ENCODE assay signal across 21 cellular contexts in the genomic region with DNA sequence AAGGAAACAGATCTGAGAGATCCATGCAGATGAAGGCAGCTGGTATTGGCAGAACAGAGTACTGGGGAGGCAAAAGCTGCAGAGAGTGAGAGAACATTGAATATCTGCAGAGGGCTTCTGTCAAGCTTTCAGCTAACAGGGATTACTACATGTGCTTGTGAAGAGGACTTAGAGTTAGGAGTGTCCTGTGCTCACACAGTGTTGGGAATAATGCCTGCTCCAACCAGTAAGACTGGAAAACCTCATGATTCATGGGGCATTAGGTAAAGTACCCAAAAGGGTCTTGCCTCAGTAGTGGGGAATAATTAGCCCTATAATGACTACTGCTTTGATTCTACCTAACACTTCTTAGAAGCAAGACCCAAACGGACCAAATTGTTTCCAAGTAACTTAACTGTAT.
DNase-seq lines count a peak whose midpoint lies in the region; ATAC-seq and TF ChIP-seq lines count a peak whose summit lies in the region.
"Had no signal": no experiment of that assay in that cellular context is flagged by ENCODE, and none has a peak within 500 bp of the region (broad histone marks: within the 10 kb centered on the region; RNA-seq: fewer than 3 reads in every experiment).

No MANE protein-coding gene starts in this region.

- no peak for TF ChIP-seq CTCF in OCI-LY3 (IDR thresholded peaks at IDR 0.05; ENCODE audit: low read depth, low read length)

- H3K14ac ChIP-seq in neuronal stem cell (ENCODE audit: low read length), result no peak overlapping the region

- H3K36me3 Mint-ChIP-seq in immature natural killer cell, result no peaks in the 10 kb centered on the region

- H2BK5ac ChIP-seq in neuronal stem cell (ENCODE audit: low read length), result no peak overlapping the region

- H3K27me3 Mint-ChIP-seq in immature natural killer cell (ENCODE audit: low read depth in 3 of 3), result no peaks in the 10 kb centered on the region

- no peak overlapping the region for H3K23ac ChIP-seq in neuronal stem cell (ENCODE audit: low read depth, low read length, poor library complexity)

- peaks cover 22% of the 10 kb centered on the region for H3K4me1 ChIP-seq in OCI-LY3 (ENCODE audit: low read length)
- no peaks in the 10 kb centered on the region for H3K4me1 ChIP-seq in esophagus (ENCODE audit: control insufficient read depth in 2 of 2, insufficient read depth in 2 of 2, low read length in 1 of 2)
- H3K4me1 ChIP-seq in neuronal stem cell (ENCODE audit: control insufficient read depth in 2 of 2, insufficient read depth in 1 of 2, low read depth in 1 of 2, low read length in 2 of 2), result peaks cover 0 to 8% of the 10 kb centered on the region in 2 donors
- H3K4me1 ChIP-seq: SJCRH30 had no signal

- no peaks in the 10 kb centered on the region for H3K79me2 ChIP-seq in OCI-LY3 (ENCODE audit: low read length)

- no peak overlapping the region for H2BK15ac ChIP-seq in neuronal stem cell (ENCODE audit: low read length)

- ATAC-seq in HG03565 (IDR thresholded peaks at IDR 0.05; ENCODE audit: unreplicated experiment) (no peak), HG03442 (IDR thresholded peaks at IDR 0.05; ENCODE audit: unreplicated experiment) (no peak)
- ATAC-seq: HepG2, Right ventricle myocardium inferior had no signal

- H3K9me3 ChIP-seq in OCI-LY3 (ENCODE audit: insufficient read depth, low read length), result peaks cover 9% of the 10 kb centered on the region
- no peaks in the 10 kb centered on the region for H3K9me3 ChIP-seq in esophagus (ENCODE audit: control insufficient read depth in 2 of 2, insufficient read depth in 1 of 2, low read depth in 1 of 2, low read length in 1 of 2)
- H3K9me3 ChIP-seq in neuronal stem cell (replicated peaks in 1 of 2; ENCODE audit: control insufficient read depth in 2 of 2, insufficient read depth in 1 of 2, low read depth in 1 of 2, low read length in 2 of 2), result no peaks in the 10 kb centered on the region
- H3K9me3 ChIP-seq: SJCRH30 had no signal

- H3K4me2 ChIP-seq in OCI-LY3 (ENCODE audit: low read length), result no peak overlapping the region
- H3K4me2 ChIP-seq in neuronal stem cell (ENCODE audit: insufficient read depth, low read length, poor library complexity, severe bottlenecking), result no peak overlapping the region
- H3K4me2 ChIP-seq: PC-9 had no signal

- H3K9ac ChIP-seq in OCI-LY3 (ENCODE audit: low read length) (no peak overlapping the region), neuronal stem cell (ENCODE audit: low read depth, low read length, poor library complexity) (no peak overlapping the region)

- H2BK12ac ChIP-seq in neuronal stem cell (ENCODE audit: low read length), result no peak overlapping the region

- no peaks in the 10 kb centered on the region for H3K79me1 ChIP-seq in neuronal stem cell (ENCODE audit: low read depth, low read length)

- no peak overlapping the region for H2BK120ac ChIP-seq in neuronal stem cell (ENCODE audit: low read depth, low read length)

- WGBS in esophagus, 2 donors, result 46 to 62% methylated on average over 1 of the region's 1 CpG
- WGBS in neuronal stem cell (ENCODE audit: extremely low coverage in 2 of 2, insufficient read length in 2 of 2, insufficient replicate concordance in 1 of 2), 2 donors, result no CpG with 5 or more reads among the region's 1 CpG

- H3K27ac Mint-ChIP-seq in immature natural killer cell, result no peak overlapping the region

- no peak overlapping the region for H3K4ac ChIP-seq in neuronal stem cell (ENCODE audit: low read length)

- peak overlapping the region; percentile 12; the same call in 1 of the 2 replicates for H2AFZ ChIP-seq in OCI-LY3 (ENCODE audit: low read depth, low read length)
- peak overlapping the region; percentile 35 for H2AFZ ChIP-seq in neuronal stem cell (ENCODE audit: low read length)
- H2AFZ ChIP-seq: PC-9 had no signal

- H3K27me3 ChIP-seq in OCI-LY3 (ENCODE audit: low read depth, low read length), result no peaks in the 10 kb centered on the region
- H3K27me3 ChIP-seq in esophagus (ENCODE audit: control insufficient read depth in 1 of 2, insufficient read depth in 2 of 2, low read length in 2 of 2), result no peaks in the 10 kb centered on the region
- H3K27me3 ChIP-seq in neuronal stem cell (ENCODE audit: control insufficient read depth in 3 of 3, insufficient read depth in 3 of 3, low read depth in 1 of 3, low read length in 3 of 3), result no peaks in the 10 kb centered on the region

- H4K20me1 ChIP-seq in OCI-LY3 (ENCODE audit: insufficient read depth, low read length), result no peaks in the 10 kb centered on the region

- DNase-seq in Ammon's horn (ENCODE audit: low spot score) (peak; percentile 8), neuronal stem cell (ENCODE audit: low spot score) (no peak), immature natural killer cell (no peak)
- DNase-seq: ACHN; Calu3; DMS153; DND-41; Karpas-422; NCI-H1092 treated with DMSO at 0.1 percent for 48 hours; NCI-H1436; NCI-H187; NCI-H2081 treated with DMSO at 0.1 percent for 48 hours; NK-92 treated with Interleukin-12 subunit alpha and Interleukin-12 subunit beta, amount 100 ng/mL, for 24 hours; SJCRH30 had no signal

- H3K4me3 ChIP-seq in OCI-LY3 (ENCODE audit: low read length) (no peak overlapping the region), esophagus (ENCODE audit: low read depth in 1 of 2, low read length in 2 of 2) (no peak overlapping the region), neuronal stem cell (ENCODE audit: low read length in 2 of 2) (no peak overlapping the region)
- H3K4me3 ChIP-seq: PC-9, SJCRH30 had no signal

- H3K27ac ChIP-seq in OCI-LY3 (ENCODE audit: low read length) (no peak overlapping the region), esophagus (ENCODE audit: low read depth in 2 of 2, low read length in 1 of 2) (peak overlapping the region; percentile 55 to 63), neuronal stem cell (replicated peaks; ENCODE audit: low read length) (no peak overlapping the region)
- H3K27ac ChIP-seq: PC-9, SJCRH30 had no signal

- no peak overlapping the region for H3K18ac ChIP-seq in neuronal stem cell (ENCODE audit: low read length)

- no peaks in the 10 kb centered on the region for H3K9me3 Mint-ChIP-seq in immature natural killer cell

- H3K4me1 Mint-ChIP-seq in immature natural killer cell, result no peaks in the 10 kb centered on the region

- no peak overlapping the region for H4K8ac ChIP-seq in neuronal stem cell (ENCODE audit: low read depth, low read length)

- H2AK5ac ChIP-seq in neuronal stem cell (ENCODE audit: low read depth, low read length), result no peak overlapping the region

- H4K91ac ChIP-seq in neuronal stem cell (ENCODE audit: low read depth, low read length, poor library complexity), result no peak overlapping the region

- peaks cover 17% of the 10 kb centered on the region for H3K36me3 ChIP-seq in OCI-LY3 (replicated peaks; ENCODE audit: low read depth, low read length)
- no peaks in the 10 kb centered on the region for H3K36me3 ChIP-seq in esophagus (ENCODE audit: control insufficient read depth in 2 of 2, insufficient read depth in 2 of 2, low read length in 1 of 2)
- no peaks in the 10 kb centered on the region for H3K36me3 ChIP-seq in neuronal stem cell (replicated peaks in 1 of 2; ENCODE audit: control insufficient read depth in 2 of 2, insufficient read depth in 2 of 2, low read length in 2 of 2)
- H3K36me3 ChIP-seq: SJCRH30 had no signal

- no peak overlapping the region for H3K4me3 Mint-ChIP-seq in immature natural killer cell

Comparison
In these comparisons a context has a peak if more than half of its experiments do, and no peak if none do; other contexts are left out.
1. H3K27ac ChIP-seq: peak in esophagus (2 of 2); none in OCI-LY3 (single experiment) and neuronal stem cell (single experiment).